ENCODE assay signal across 1 cellular context in genomic region chr2:231190531-231191197, GRCh38.
TF ChIP-seq lines count a peak whose summit lies in the region.

No MANE protein-coding gene starts in this region.

TF ChIP-seq in IMR-90, 13 proteins besides CTCF, POLR2A, EP300 and RAD21:
- no peak for TF ChIP-seq MAFK (IDR thresholded peaks at IDR 0.05; ENCODE audit: low read depth, low read length)
- TF ChIP-seq USF2 (IDR thresholded peaks at IDR 0.05; ENCODE audit: low read depth, low read length) = no peak
- TF ChIP-seq RFX5 (IDR thresholded peaks at IDR 0.05; ENCODE audit: low read depth, low read length) = no peak
- no peak for TF ChIP-seq RCOR1 (IDR thresholded peaks at IDR 0.05; ENCODE audit: insufficient replicate concordance, low read length)
- TF ChIP-seq CHD1 (IDR thresholded peaks at IDR 0.05; ENCODE audit: low read depth, low read length) = no peak
- TF ChIP-seq SMC3 (IDR thresholded peaks at IDR 0.05; ENCODE audit: low read depth, low read length) = no peak
- TF ChIP-seq MXI1 (IDR thresholded peaks at IDR 0.05; ENCODE audit: borderline replicate concordance, low read depth, low read length) = no peak
